37 cellular contexts compared by ENCODE assay signal in genomic region chr13:71607575-71607974, GRCh38.
"Had no signal": no experiment of that assay in that cellular context is flagged by ENCODE, and none has a peak within 500 bp of the region (broad histone marks: within the 10 kb centered on the region; RNA-seq: fewer than 3 reads in every experiment).

No MANE protein-coding gene starts in this region.

- H3K4me3 Mint-ChIP-seq: activated CD4-positive, alpha-beta memory T cell treated with anti-CD3 and anti-CD28 coated beads for 36 hours; activated CD4-positive, alpha-beta T cell treated with anti-CD3 and anti-CD28 coated beads for 36 hours; activated CD4-positive, alpha-beta T cell treated with anti-CD3 and anti-CD28 coated beads, Interleukin-2, amount 10 ng/mL, durations not matched to agents 7 days and 5 days; activated CD8-positive, alpha-beta T cell treated with anti-CD3 and anti-CD28 coated beads for 36 hours; activated naive CD4-positive, alpha-beta T cell treated with anti-CD3 and anti-CD28 coated beads for 36 hours; activated naive CD8-positive, alpha-beta T cell treated with anti-CD3 and anti-CD28 coated beads for 36 hours; activated T-cell treated with anti-CD3 and anti-CD28 coated beads, Interleukin-2, amount 50 U/mL, for 4 hours; activated T-cell treated with anti-CD3 and anti-CD28 coated beads, Interleukin-2, amount 50 U/mL, for 72 hours; activated T-helper 1 cell treated with anti-CD3 and anti-CD28 coated beads, Interleukin-12 subunit alpha, Interleukin-12 subunit beta, Interleukin-2, Interleukin-4 antibody, amounts not matched to agents 30 ng/mL and 10 ng/mL and 1 ng/mL, durations not matched to agents 14 hours and 24 hours and 36 hours; activated T-helper 17 cell treated with anti-CD3 and anti-CD28 coated beads, Interleukin-2, amount 50 U/mL, for 72 hours; central memory CD8-positive, alpha-beta T cell; T-helper 1 cell treated with Interleukin-12 subunit alpha and Interleukin-12 subunit beta and Interleukin-4 antibody, amounts not matched to agents 30 μg/mL and 1 μg/mL, for 36 hours; T-helper 2 cell treated with Interferon-gamma antibody and Interleukin-4, amounts not matched to agents 5 μg/mL and 100 μg/mL, for 36 hours; WTC11 had no signal

- H3K27me3 ChIP-seq: adrenal gland, ascending aorta, cardiac muscle cell had no signal

- H3K9me3 Mint-ChIP-seq: activated CD4-positive, alpha-beta memory T cell treated with anti-CD3 and anti-CD28 coated beads for 36 hours; activated CD4-positive, alpha-beta T cell treated with anti-CD3 and anti-CD28 coated beads, Interleukin-2, amount 10 ng/mL, durations not matched to agents 7 days and 5 days; activated CD8-positive, alpha-beta T cell treated with anti-CD3 and anti-CD28 coated beads for 36 hours; activated naive CD4-positive, alpha-beta T cell treated with anti-CD3 and anti-CD28 coated beads for 36 hours; activated naive CD4-positive, alpha-beta T cell treated with anti-CD3 and anti-CD28 coated beads, Interleukin-2, amount 50 U/mL, for 72 hours; activated naive CD8-positive, alpha-beta T cell treated with anti-CD3 and anti-CD28 coated beads for 36 hours; activated T-cell treated with anti-CD3 and anti-CD28 coated beads, Interleukin-2, amount 50 U/mL, for 4 hours; activated T-cell treated with anti-CD3 and anti-CD28 coated beads, Interleukin-2, amount 50 U/mL, for 72 hours; activated T-helper 1 cell treated with anti-CD3 and anti-CD28 coated beads, Interleukin-12 subunit alpha, Interleukin-12 subunit beta, Interleukin-2, Interleukin-4 antibody, amounts not matched to agents 30 ng/mL and 10 ng/mL and 1 ng/mL, durations not matched to agents 14 hours and 24 hours and 36 hours; brain; T-helper 1 cell treated with Interleukin-12 subunit alpha and Interleukin-12 subunit beta and Interleukin-4 antibody, amounts not matched to agents 30 μg/mL and 1 μg/mL, for 36 hours; T-helper 2 cell treated with Interferon-gamma antibody and Interleukin-4, amounts not matched to agents 5 μg/mL and 100 μg/mL, for 36 hours; WTC11 had no signal

- H3K9me3 ChIP-seq: adrenal gland, ascending aorta had no signal

- ATAC-seq: activated CD4-positive, alpha-beta T cell treated with anti-CD3 and anti-CD28 coated beads for 36 hours; activated CD4-positive, CD25-positive, alpha-beta regulatory T cell treated with anti-CD3 and anti-CD28 coated beads, Interleukin-2, amount 50 U/mL, for 24 hours; activated CD8-positive, alpha-beta T cell treated with anti-CD3 and anti-CD28 coated beads for 36 hours; activated naive CD4-positive, alpha-beta T cell treated with anti-CD3 and anti-CD28 coated beads, Interleukin-2, amount 50 U/mL, for 72 hours; activated T-cell treated with anti-CD3 and anti-CD28 coated beads, Interleukin-2, amount 50 U/mL, for 4 hours; activated T-cell treated with anti-CD3 and anti-CD28 coated beads, Interleukin-2, amount 50 U/mL, for 72 hours; activated T-helper 17 cell treated with anti-CD3 and anti-CD28 coated beads, Interleukin-2, amount 50 U/mL, for 72 hours; WTC11 had no signal

- H3K4me3 ChIP-seq: adrenal gland, ascending aorta, cardiac muscle cell had no signal

- H3K27me3 Mint-ChIP-seq: activated CD4-positive, alpha-beta memory T cell treated with anti-CD3 and anti-CD28 coated beads for 36 hours; activated CD4-positive, alpha-beta T cell treated with anti-CD3 and anti-CD28 coated beads, Interleukin-2, amount 10 ng/mL, durations not matched to agents 7 days and 5 days; activated CD8-positive, alpha-beta T cell treated with anti-CD3 and anti-CD28 coated beads for 36 hours; activated naive CD8-positive, alpha-beta T cell treated with anti-CD3 and anti-CD28 coated beads for 36 hours; activated T-helper 17 cell treated with anti-CD3 and anti-CD28 coated beads, Interleukin-2, amount 50 U/mL, for 72 hours; brain; central memory CD8-positive, alpha-beta T cell had no signal

- DNase-seq: activated CD4-positive, alpha-beta memory T cell treated with anti-CD3 and anti-CD28 coated beads for 36 hours; activated CD4-positive, alpha-beta T cell treated with anti-CD3 and anti-CD28 coated beads for 1 hour; activated CD4-positive, alpha-beta T cell treated with anti-CD3 and anti-CD28 coated beads for 36 hours; activated CD4-positive, alpha-beta T cell treated with anti-CD3 and anti-CD28 coated beads for 48 hours; activated CD4-positive, alpha-beta T cell treated with anti-CD3 and anti-CD28 coated beads, Interleukin-2, amount 10 ng/mL, durations not matched to agents 7 days and 5 days; activated CD4-positive, CD25-positive, alpha-beta regulatory T cell; activated CD8-positive, alpha-beta memory T cell treated with anti-CD3 and anti-CD28 coated beads, Interleukin-2, amount 50 U/mL, for 4 hours; activated CD8-positive, alpha-beta T cell treated with anti-CD3 and anti-CD28 coated beads for 36 hours; activated effector memory CD4-positive, alpha-beta T cell treated with anti-CD3 and anti-CD28 coated beads, Interleukin-2, amount 50 U/mL, for 16 hours; activated gamma-delta T cell treated with Interleukin-2 at 50 U/mL for 16 hours; activated naive CD4-positive, alpha-beta T cell; activated naive CD4-positive, alpha-beta T cell treated with anti-CD3 and anti-CD28 coated beads for 36 hours; activated naive CD4-positive, alpha-beta T cell treated with anti-CD3 and anti-CD28 coated beads, Interleukin-2, amount 50 U/mL, for 16 hours; activated naive CD8-positive, alpha-beta T cell treated with anti-CD3 and anti-CD28 coated beads for 36 hours; activated T-cell treated with anti-CD3 and anti-CD28 coated beads for 4 hours; activated T-cell treated with anti-CD3 and anti-CD28 coated beads, Interleukin-2, amount 50 U/mL, for 1 hour; activated T-cell treated with anti-CD3 and anti-CD28 coated beads, Interleukin-2, amount 50 U/mL, for 4 hours; activated T-cell treated with anti-CD3 and anti-CD28 coated beads, Interleukin-2, amount 50 U/mL, for 72 hours; adrenal gland; amniotic stem cell; caudate nucleus; cerebellar nuclear complex; T-helper 1 cell; T-helper 2 cell; T-helper 9 cell; WERI-Rb-1 had no signal

- H3K36me3 Mint-ChIP-seq: activated CD4-positive, alpha-beta memory T cell treated with anti-CD3 and anti-CD28 coated beads for 36 hours; activated naive CD4-positive, alpha-beta T cell treated with anti-CD3 and anti-CD28 coated beads, Interleukin-2, amount 50 U/mL, for 72 hours; activated naive CD8-positive, alpha-beta T cell treated with anti-CD3 and anti-CD28 coated beads for 36 hours; brain; WTC11 had no signal

- H3K27ac ChIP-seq: adrenal gland, ascending aorta, cardiac muscle cell, WERI-Rb-1 had no signal

- H3K4me1 Mint-ChIP-seq: activated T-helper 17 cell treated with anti-CD3 and anti-CD28 coated beads, Interleukin-2, amount 50 U/mL, for 72 hours; central memory CD8-positive, alpha-beta T cell; WTC11 had no signal

- H3K36me3 ChIP-seq: adrenal gland, ascending aorta, cardiac muscle cell, WERI-Rb-1 had no signal

- H3K4me1 ChIP-seq: ascending aorta had no signal

- H3K27ac Mint-ChIP-seq: activated CD4-positive, alpha-beta memory T cell treated with anti-CD3 and anti-CD28 coated beads for 36 hours; activated CD4-positive, alpha-beta T cell treated with anti-CD3 and anti-CD28 coated beads for 36 hours; activated CD4-positive, alpha-beta T cell treated with anti-CD3 and anti-CD28 coated beads, Interleukin-2, amount 10 ng/mL, durations not matched to agents 7 days and 5 days; activated CD8-positive, alpha-beta T cell treated with anti-CD3 and anti-CD28 coated beads for 36 hours; activated naive CD4-positive, alpha-beta T cell treated with anti-CD3 and anti-CD28 coated beads for 36 hours; activated naive CD4-positive, alpha-beta T cell treated with anti-CD3 and anti-CD28 coated beads, Interleukin-2, amount 50 U/mL, for 72 hours; activated naive CD8-positive, alpha-beta T cell treated with anti-CD3 and anti-CD28 coated beads for 36 hours; activated T-cell treated with anti-CD3 and anti-CD28 coated beads, Interleukin-2, amount 50 U/mL, for 72 hours; activated T-helper 1 cell treated with anti-CD3 and anti-CD28 coated beads, Interleukin-12 subunit alpha, Interleukin-12 subunit beta, Interleukin-2, Interleukin-4 antibody, amounts not matched to agents 30 ng/mL and 10 ng/mL and 1 ng/mL, durations not matched to agents 14 hours and 24 hours and 36 hours; activated T-helper 17 cell treated with anti-CD3 and anti-CD28 coated beads, Interleukin-2, amount 50 U/mL, for 72 hours; brain; T-helper 1 cell treated with Interleukin-12 subunit alpha and Interleukin-12 subunit beta and Interleukin-4 antibody, amounts not matched to agents 30 μg/mL and 1 μg/mL, for 36 hours; T-helper 2 cell treated with Interferon-gamma antibody and Interleukin-4, amounts not matched to agents 5 μg/mL and 100 μg/mL, for 36 hours; WTC11 had no signal
